In genomic region chr12:48024735-48025134, GRCh38 we compare ENCODE assay signal across 22 cellular contexts. TPM values are rescaled to one million over a fixed set of nuclear protein-coding genes. Genes with fewer than 3 reads are reported as not detected.
DNase-seq lines count a peak whose midpoint lies in the region; ATAC-seq and TF ChIP-seq lines count a peak whose summit lies in the region.
"Had no signal": no experiment of that assay in that cellular context is flagged by ENCODE, and none has a peak within 500 bp of the region (broad histone marks: within the 10 kb centered on the region; RNA-seq: fewer than 3 reads in every experiment).

No MANE protein-coding gene starts in this region.

- no peak for DNase-seq in activated naive CD8-positive, alpha-beta T cell treated with anti-CD3 and anti-CD28 coated beads, Interleukin-2, amount 10 ng/mL, durations not matched to agents 7 days and 5 days
- DNase-seq in activated naive CD8-positive, alpha-beta T cell treated with anti-CD3 and anti-CD28 coated beads for 36 hours, result no peak
- DNase-seq in glutamatergic neuron (no peak), neural crest cell (ENCODE audit: low read depth, low spot score) (no peak), kidney tubule cell (ENCODE audit: low spot score) (no peak), cerebellar nuclear complex (lab: John Stamatoyannopoulos, UW) (no peak)
- DNase-seq in stimulated activated CD4-positive, alpha-beta T cell treated with anti-CD3 and anti-CD28 coated beads, Interleukin-4, amount 100 ng/mL, for 1 hour, result no peak
- DNase-seq: CD4-positive, CD25-positive, alpha-beta regulatory T cell; GM23248; KG1; MG63; NCI-H2029; NCI-H446; NCI-H526; NCI-H82; NK-92 treated with Interleukin-12 subunit alpha and Interleukin-12 subunit beta, amount 100 ng/mL, for 24 hours; PC-9; SJCRH30 had no signal

- peaks cover 23% of the 10 kb centered on the region for H3K4me1 Mint-ChIP-seq in activated naive CD8-positive, alpha-beta T cell treated with anti-CD3 and anti-CD28 coated beads, Interleukin-2, amount 10 ng/mL, durations not matched to agents 7 days and 5 days
- no peaks in the 10 kb centered on the region for H3K4me1 Mint-ChIP-seq in activated naive CD8-positive, alpha-beta T cell treated with anti-CD3 and anti-CD28 coated beads for 36 hours
- H3K4me1 Mint-ChIP-seq in glutamatergic neuron (ENCODE audit: low read depth, unreplicated experiment) (peaks cover 2% of the 10 kb centered on the region), neural crest cell (peaks cover 85% of the 10 kb centered on the region)
- H3K4me1 Mint-ChIP-seq: CD4-positive, CD25-positive, alpha-beta regulatory T cell had no signal

- no peaks in the 10 kb centered on the region for H3K36me3 Mint-ChIP-seq in activated naive CD8-positive, alpha-beta T cell treated with anti-CD3 and anti-CD28 coated beads, Interleukin-2, amount 10 ng/mL, durations not matched to agents 7 days and 5 days
- no peaks in the 10 kb centered on the region for H3K36me3 Mint-ChIP-seq in activated naive CD8-positive, alpha-beta T cell treated with anti-CD3 and anti-CD28 coated beads for 36 hours
- H3K36me3 Mint-ChIP-seq in glutamatergic neuron (ENCODE audit: unreplicated experiment) (no peaks in the 10 kb centered on the region), neural crest cell (ENCODE audit: low read depth) (no peaks in the 10 kb centered on the region)
- H3K36me3 Mint-ChIP-seq: CD4-positive, CD25-positive, alpha-beta regulatory T cell had no signal

- no peak for ATAC-seq in activated naive CD8-positive, alpha-beta T cell treated with anti-CD3 and anti-CD28 coated beads, Interleukin-2, amount 10 ng/mL, durations not matched to agents 7 days and 5 days (ENCODE audit: low read depth)
- ATAC-seq: GM12878, Right ventricle myocardium inferior had no signal

- H3K4me3 Mint-ChIP-seq in activated naive CD8-positive, alpha-beta T cell treated with anti-CD3 and anti-CD28 coated beads, Interleukin-2, amount 10 ng/mL, durations not matched to agents 7 days and 5 days, result no peak overlapping the region
- no peak overlapping the region for H3K4me3 Mint-ChIP-seq in activated naive CD8-positive, alpha-beta T cell treated with anti-CD3 and anti-CD28 coated beads for 36 hours
- H3K4me3 Mint-ChIP-seq in glutamatergic neuron (ENCODE audit: unreplicated experiment), result no peak overlapping the region
- H3K4me3 Mint-ChIP-seq in neural crest cell, result no peak overlapping the region
- H3K4me3 Mint-ChIP-seq: CD4-positive, CD25-positive, alpha-beta regulatory T cell had no signal

- H3K27me3 Mint-ChIP-seq in activated naive CD8-positive, alpha-beta T cell treated with anti-CD3 and anti-CD28 coated beads, Interleukin-2, amount 10 ng/mL, durations not matched to agents 7 days and 5 days, result peaks cover 54% of the 10 kb centered on the region
- peaks cover 12% of the 10 kb centered on the region for H3K27me3 Mint-ChIP-seq in activated naive CD8-positive, alpha-beta T cell treated with anti-CD3 and anti-CD28 coated beads for 36 hours
- H3K27me3 Mint-ChIP-seq in glutamatergic neuron (ENCODE audit: unreplicated experiment) (peaks cover 15% of the 10 kb centered on the region), neural crest cell (ENCODE audit: low read depth) (peaks cover 9% of the 10 kb centered on the region)

- no peak for TF ChIP-seq CTCF in glutamatergic neuron (IDR thresholded peaks at IDR 0.05; ENCODE audit: partially characterized antibody, unreplicated experiment)
- no peak for TF ChIP-seq CTCF in neural crest cell (conservative IDR thresholded peaks at IDR 0.05)

- H3K9me3 Mint-ChIP-seq in activated naive CD8-positive, alpha-beta T cell treated with anti-CD3 and anti-CD28 coated beads, Interleukin-2, amount 10 ng/mL, durations not matched to agents 7 days and 5 days, result no peaks in the 10 kb centered on the region
- no peaks in the 10 kb centered on the region for H3K9me3 Mint-ChIP-seq in activated naive CD8-positive, alpha-beta T cell treated with anti-CD3 and anti-CD28 coated beads for 36 hours
- peaks cover 9% of the 10 kb centered on the region for H3K9me3 Mint-ChIP-seq in glutamatergic neuron (ENCODE audit: unreplicated experiment)
- no peaks in the 10 kb centered on the region for H3K9me3 Mint-ChIP-seq in neural crest cell
- H3K9me3 Mint-ChIP-seq: CD4-positive, CD25-positive, alpha-beta regulatory T cell had no signal

- POLR2A ChIA-PET in activated naive CD8-positive, alpha-beta T cell treated with anti-CD3 and anti-CD28 coated beads, Interleukin-2, amount 10 ng/mL, durations not matched to agents 7 days and 5 days (lab: Charles Lee), result no interaction called here

- peak overlapping the region; percentile 39 for H3K27ac Mint-ChIP-seq in activated naive CD8-positive, alpha-beta T cell treated with anti-CD3 and anti-CD28 coated beads, Interleukin-2, amount 10 ng/mL, durations not matched to agents 7 days and 5 days
- H3K27ac Mint-ChIP-seq in activated naive CD8-positive, alpha-beta T cell treated with anti-CD3 and anti-CD28 coated beads for 36 hours, result no peak overlapping the region
- H3K27ac Mint-ChIP-seq in glutamatergic neuron (ENCODE audit: unreplicated experiment) (peak overlapping the region; percentile 75), neural crest cell (ENCODE audit: unreplicated experiment) (peak overlapping the region; percentile 2)
- H3K27ac Mint-ChIP-seq: CD4-positive, CD25-positive, alpha-beta regulatory T cell had no signal

RNA-seq across cellular contexts. Expression of gene COL2A1, which starts 20.5 kb away (rescaled TPM):
- total RNA-seq in activated naive CD8-positive, alpha-beta T cell treated with anti-CD3 and anti-CD28 coated beads, Interleukin-2, amount 10 ng/mL, durations not matched to agents 7 days and 5 days, result not detected
- under 1 TPM in 1 of 2 experiments, not detected in 1; 0.04 TPM for total RNA-seq in activated naive CD8-positive, alpha-beta T cell treated with anti-CD3 and anti-CD28 coated beads for 36 hours
- total RNA-seq in glutamatergic neuron (ENCODE audit: unreplicated experiment) (0.34 TPM), neural crest cell (384 and 386 TPM in 2 replicates)
- total RNA-seq: A172; CD4-positive, CD25-positive, alpha-beta regulatory T cell; GM23248; PC-9; Right ventricle myocardium inferior; RPMI7951 had no signal

Comparison
In these comparisons a context has a peak if more than half of its experiments do, and no peak if none do; other contexts are left out.
1. RNA of gene COL2A1, which starts 20.5 kb away (total RNA-seq): 384 to 386 TPM in neural crest cell; 0.34 TPM in glutamatergic neuron (single experiment), 0.04 TPM in activated naive CD8-positive, alpha-beta T cell treated with anti-CD3 and anti-CD28 coated beads for 36 hours and not detected in activated naive CD8-positive, alpha-beta T cell treated with anti-CD3 and anti-CD28 coated beads, Interleukin-2, amount 10 ng/mL, durations not matched to agents 7 days and 5 days; every median in the first group is over 100 times any median in the second.